ENCODE assay signal across 13 cellular contexts in genomic region chr7:360454-361100, GRCh38.
DNase-seq lines count a peak whose midpoint lies in the region; ATAC-seq and TF ChIP-seq lines count a peak whose summit lies in the region.
"Had no signal": no experiment of that assay in that cellular context is flagged by ENCODE, and none has a peak within 500 bp of the region (broad histone marks: within the 10 kb centered on the region; RNA-seq: fewer than 3 reads in every experiment).

No MANE protein-coding gene starts in this region.

- H3K27ac ChIP-seq in CD4-positive, CD25-positive, alpha-beta regulatory T cell (ENCODE audit: insufficient read depth, low read length, poor library complexity, severe bottlenecking), result no peak overlapping the region
- no peak overlapping the region for H3K27ac ChIP-seq in ascending aorta
- H3K27ac ChIP-seq: KMS-11 had no signal

- H3K4me3 ChIP-seq in CD4-positive, CD25-positive, alpha-beta regulatory T cell (ENCODE audit: low read depth, low read length), result peak overlapping the region; percentile 32
- H3K4me3 ChIP-seq in ascending aorta, result no peak overlapping the region
- H3K4me3 ChIP-seq: HAP-1 had no signal

- H3K9me3 ChIP-seq in CD4-positive, CD25-positive, alpha-beta regulatory T cell (ENCODE audit: control insufficient read depth in 2 of 2, low read length in 2 of 2), result peaks cover 0 to 10% of the 10 kb centered on the region in 2 experiments
- H3K9me3 ChIP-seq in ascending aorta, result peaks cover 0 to 5% of the 10 kb centered on the region in 2 donors
- H3K9me3 ChIP-seq: HAP-1 had no signal

- H3K4me1 ChIP-seq in CD4-positive, CD25-positive, alpha-beta regulatory T cell (ENCODE audit: control insufficient read depth, insufficient read depth, low read length, poor library complexity, severe bottlenecking), result peaks cover 46% of the 10 kb centered on the region
- H3K4me1 ChIP-seq in ascending aorta, result no peaks in the 10 kb centered on the region
- H3K4me1 ChIP-seq: HAP-1 had no signal

- H3K27me3 Mint-ChIP-seq in CD4-positive, CD25-positive, alpha-beta regulatory T cell, result peaks cover 6% of the 10 kb centered on the region
- H3K27me3 Mint-ChIP-seq in activated B cell treated with CpG ODN at 0.5 μM for 24 hours, result peaks cover 32% of the 10 kb centered on the region
- H3K27me3 Mint-ChIP-seq in activated naive CD8-positive, alpha-beta T cell treated with anti-CD3 and anti-CD28 coated beads for 36 hours, result no peaks in the 10 kb centered on the region

- CTCF ChIA-PET in activated B cell treated with CpG ODN at 0.5 μM for 24 hours (lab: Charles Lee), result no interaction called here

- no peaks in the 10 kb centered on the region for H3K36me3 Mint-ChIP-seq in CD4-positive, CD25-positive, alpha-beta regulatory T cell
- no peaks in the 10 kb centered on the region for H3K36me3 Mint-ChIP-seq in activated B cell treated with CpG ODN at 0.5 μM for 24 hours (ENCODE audit: low read depth)
- peaks cover 8% of the 10 kb centered on the region for H3K36me3 Mint-ChIP-seq in activated naive CD8-positive, alpha-beta T cell treated with anti-CD3 and anti-CD28 coated beads for 36 hours

- no peaks in the 10 kb centered on the region for H3K36me3 ChIP-seq in CD4-positive, CD25-positive, alpha-beta regulatory T cell (ENCODE audit: control insufficient read depth, insufficient read depth, low read length)
- no peaks in the 10 kb centered on the region for H3K36me3 ChIP-seq in ascending aorta
- H3K36me3 ChIP-seq: HAP-1 had no signal

- H3K27me3 ChIP-seq in CD4-positive, CD25-positive, alpha-beta regulatory T cell (ENCODE audit: control insufficient read depth, insufficient read depth, low read length), result no peaks in the 10 kb centered on the region
- peaks cover 14% of the 10 kb centered on the region for H3K27me3 ChIP-seq in ascending aorta

- H3K9me3 Mint-ChIP-seq in CD4-positive, CD25-positive, alpha-beta regulatory T cell, result peaks cover 0 to 2% (median 0%) of the 10 kb centered on the region in 7 donors
- no peaks in the 10 kb centered on the region for H3K9me3 Mint-ChIP-seq in activated B cell treated with CpG ODN at 0.5 μM for 24 hours
- H3K9me3 Mint-ChIP-seq in activated naive CD8-positive, alpha-beta T cell treated with anti-CD3 and anti-CD28 coated beads for 36 hours, result peaks cover 7% of the 10 kb centered on the region

- POLR2A ChIA-PET in activated B cell treated with CpG ODN at 0.5 μM for 24 hours (lab: Charles Lee), result no interaction called here

- TF ChIP-seq CTCF in activated B cell treated with CpG ODN at 0.5 μM for 24 hours (IDR thresholded peaks at IDR 0.05) (no peak), ascending aorta (IDR thresholded peaks at IDR 0.05) (no peak)

- intact Hi-C loops in activated B cell treated with CpG ODN at 0.5 μM for 24 hours (cut with micrococcal nuclease), result no loop called here
- intact Hi-C loops in posterior vena cava (cut with DNase I), result no loop called here
- intact Hi-C loops in ascending aorta (cut with DNase I), result no loop called here

- peaks cover 14 to 50% (median 37%) of the 10 kb centered on the region in 4 donors for H3K4me1 Mint-ChIP-seq in CD4-positive, CD25-positive, alpha-beta regulatory T cell
- H3K4me1 Mint-ChIP-seq in activated B cell treated with CpG ODN at 0.5 μM for 24 hours, result peaks cover 36% of the 10 kb centered on the region
- H3K4me1 Mint-ChIP-seq in activated naive CD8-positive, alpha-beta T cell treated with anti-CD3 and anti-CD28 coated beads for 36 hours, result peaks cover 44% of the 10 kb centered on the region

- peak overlapping the region; percentile 87 to 92 (median 91) for H3K27ac Mint-ChIP-seq in CD4-positive, CD25-positive, alpha-beta regulatory T cell
- no peak overlapping the region for H3K27ac Mint-ChIP-seq in activated B cell treated with CpG ODN at 0.5 μM for 24 hours
- H3K27ac Mint-ChIP-seq in activated naive CD8-positive, alpha-beta T cell treated with anti-CD3 and anti-CD28 coated beads for 36 hours, result peak overlapping the region; percentile 81

- peak; percentile 37 to 46 for ATAC-seq in CD4-positive, CD25-positive, alpha-beta regulatory T cell (ENCODE audit: low read depth in 2 of 2)
- ATAC-seq in activated B cell treated with CpG ODN at 0.5 μM for 24 hours (ENCODE audit: low read depth), result no peak
- no peak for ATAC-seq in HG03442 (IDR thresholded peaks at IDR 0.05; ENCODE audit: unreplicated experiment)
- ATAC-seq in GM19467 (IDR thresholded peaks at IDR 0.05; ENCODE audit: unreplicated experiment), result no peak
- ATAC-seq: SK-N-SH treated with all-trans-retinoic acid at 6 μM for 48 hours had no signal

- H3K4me3 Mint-ChIP-seq in CD4-positive, CD25-positive, alpha-beta regulatory T cell, result peak overlapping the region; percentile 56 to 90 (median 80)
- H3K4me3 Mint-ChIP-seq in activated B cell treated with CpG ODN at 0.5 μM for 24 hours, result peak overlapping the region; percentile 44
- H3K4me3 Mint-ChIP-seq in activated naive CD8-positive, alpha-beta T cell treated with anti-CD3 and anti-CD28 coated beads for 36 hours, result peak overlapping the region; percentile 27

- peak in 1 of 3 donors; percentile 59 for DNase-seq in CD4-positive, CD25-positive, alpha-beta regulatory T cell
- DNase-seq in activated B cell treated with CpG ODN at 0.5 μM for 24 hours (no peak), posterior vena cava (ENCODE audit: low spot score) (peak; percentile 64), ascending aorta (ENCODE audit: low spot score in 2 of 2) (no peak), NCI-H1092 treated with DMSO at 0.1 percent for 48 hours (lab: John Stamatoyannopoulos, UW) (no peak)
- peak; percentile 49 for DNase-seq in activated naive CD8-positive, alpha-beta T cell treated with anti-CD3 and anti-CD28 coated beads for 36 hours
- DNase-seq: AML-193, NCI-H526 treated with DMSO at 0.1 percent for 48 hours had no signal

Comparison
In these comparisons a context has a peak if more than half of its experiments do, and no peak if none do; other contexts are left out.
1. ATAC-seq: peak in CD4-positive, CD25-positive, alpha-beta regulatory T cell (2 of 2); none in activated B cell treated with CpG ODN at 0.5 μM for 24 hours (single experiment), HG03442 (single experiment) and GM19467 (single experiment).
2. DNase-seq: peak in activated naive CD8-positive, alpha-beta T cell treated with anti-CD3 and anti-CD28 coated beads for 36 hours (single experiment) and posterior vena cava (single experiment); none in activated B cell treated with CpG ODN at 0.5 μM for 24 hours (single experiment), ascending aorta (0 of 2) and NCI-H1092 treated with DMSO at 0.1 percent for 48 hours (single experiment).
3. H3K4me3 Mint-ChIP-seq: peak in every context shown above with its lines; median percentile 80 in CD4-positive, CD25-positive, alpha-beta regulatory T cell; 44 in activated B cell treated with CpG ODN at 0.5 μM for 24 hours; 27 in activated naive CD8-positive, alpha-beta T cell treated with anti-CD3 and anti-CD28 coated beads for 36 hours.